ENCODE assay signal across 22 cellular contexts in the genomic region with DNA sequence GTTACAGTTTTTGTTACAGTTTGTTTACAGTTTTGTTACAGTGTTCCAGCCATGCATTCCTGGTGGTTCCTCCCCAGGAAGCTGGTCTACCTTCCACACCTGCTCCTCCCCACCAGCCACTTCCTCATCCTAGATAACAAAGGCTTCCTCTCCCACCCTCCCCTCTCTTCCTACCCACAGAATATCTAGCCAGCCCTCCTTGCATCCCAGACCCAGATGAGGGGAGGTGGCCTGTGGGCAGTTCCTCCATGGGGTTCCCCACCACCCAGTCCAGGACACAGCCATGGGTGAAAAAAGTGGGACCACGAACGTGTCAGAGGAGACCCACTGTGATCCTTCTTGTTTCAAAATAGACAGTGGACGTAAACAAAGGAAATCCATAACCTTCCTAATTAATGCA.
DNase-seq lines count a peak whose midpoint lies in the region; FAIRE-seq and TF ChIP-seq lines count a peak whose summit lies in the region.
"Had no signal": no experiment of that assay in that cellular context is flagged by ENCODE, and none has a peak within 500 bp of the region (broad histone marks: within the 10 kb centered on the region; RNA-seq: fewer than 3 reads in every experiment).

No MANE protein-coding gene starts in this region.

- no peak overlapping the region for H3K4me3 ChIP-seq in kidney (ENCODE audit: low read length in 2 of 2)
- no peak overlapping the region for H3K4me3 ChIP-seq in testis
- H3K4me3 ChIP-seq in transverse colon = no peak overlapping the region
- H3K4me3 ChIP-seq: PC-9, SJSA1 had no signal

- no peak for TF ChIP-seq EP300 in transverse colon (IDR thresholded peaks at IDR 0.05; ENCODE audit: low read depth)

- H3K27me3 ChIP-seq in testis (no peaks in the 10 kb centered on the region), transverse colon (no peaks in the 10 kb centered on the region)
- H3K27me3 ChIP-seq: SJSA1 had no signal

- H3K36me3 ChIP-seq in kidney (ENCODE audit: control insufficient read depth in 1 of 2, insufficient read depth in 2 of 2, low read length in 2 of 2) (peaks cover 4 to 7% of the 10 kb centered on the region in 2 donors), testis (ENCODE audit: low read depth, missing control alignments) (no peaks in the 10 kb centered on the region), transverse colon (no peaks in the 10 kb centered on the region)
- H3K36me3 ChIP-seq: SJSA1 had no signal

- no peak for TF ChIP-seq POLR2A in testis (IDR thresholded peaks at IDR 0.05)
- TF ChIP-seq POLR2A in transverse colon (IDR thresholded peaks at IDR 0.05) = no peak

- H3K27ac ChIP-seq in kidney (ENCODE audit: low read depth in 2 of 2, low read length in 2 of 2) (no peak overlapping the region), testis (no peak overlapping the region), transverse colon (no peak overlapping the region)
- H3K27ac ChIP-seq: PC-9, SJSA1 had no signal

- in situ Hi-C loops in transverse colon (cut with MboI; ENCODE audit: low pct_ligation_motif_present in 1 of 4, low pct_unique_long_range_greater_than_20kb in 1 of 4, low sequenced_read_pairs in 3 of 4) = loop anchor here (5.0 to 25.0 kb wide), 2 partner anchors 205 to 390 kb away; partner anchors contain the start of gene CEMIP (in 2 of the 4)

- TF ChIP-seq CTCF in kidney (IDR thresholded peaks at IDR 0.05; ENCODE audit: borderline replicate concordance, extremely low read depth, insufficient read depth) (no peak), testis (IDR thresholded peaks at IDR 0.05) (no peak), transverse colon (IDR thresholded peaks at IDR 0.05) (no peak)

- intact Hi-C loops in kidney (cut with DNase I) (no loop called here), testis (cut with DNase I; ENCODE audit: low total_unique reads) (loop anchor here (5.0 kb wide), 1 partner anchor 205 kb away; the partner anchor contains the start of gene CEMIP), transverse colon (cut with DNase I; ENCODE audit: low total_unique reads) (no loop called here)

- WGBS in testis, 2 donors = 71 to 75% methylated on average over 3 of the region's 3 CpGs
- 76 to 90% methylated on average over 3 of the region's 3 CpGs for WGBS in transverse colon (ENCODE audit: low coverage in 1 of 2), 2 donors

- FAIRE-seq in kidney (lab: Jason Lieb, UNC) = no peak
- FAIRE-seq: GM12892, H54 had no signal

- no peak overlapping the region for H3K9ac ChIP-seq in kidney (ENCODE audit: low read length in 2 of 2)

- DNase-seq in CMK (ENCODE audit: low read depth) = peak; percentile 54
- DNase-seq in NCI-H69 (lab: John Stamatoyannopoulos, UW) = peak; percentile 0
- DNase-seq in kidney = peak; percentile 15
- peak; percentile 60 for DNase-seq in testis
- no peak for DNase-seq in NCI-H510A (lab: John Stamatoyannopoulos, UW)
- no peak for DNase-seq in transverse colon
- no peak for DNase-seq in NCI-H1694 (lab: John Stamatoyannopoulos, UW)
- DNase-seq: Calu3; CD8-positive, alpha-beta memory T cell; DMS79 treated with DMSO at 0.1 percent for 48 hours; GF-D8; NCI-H1048; NCI-H1436; NCI-H2029; NCI-H446; NCI-H526; PC-9; Right ventricle myocardium superior; T-cell had no signal

- no peaks in the 10 kb centered on the region for H3K9me3 ChIP-seq in kidney (ENCODE audit: control insufficient read depth in 1 of 2, low read length in 2 of 2)
- no peaks in the 10 kb centered on the region for H3K9me3 ChIP-seq in testis
- H3K9me3 ChIP-seq in transverse colon = no peaks in the 10 kb centered on the region
- H3K9me3 ChIP-seq: SJSA1 had no signal

- H3K4me1 ChIP-seq in kidney (ENCODE audit: control insufficient read depth in 1 of 2, insufficient read depth in 1 of 2, low read depth in 1 of 2, low read length in 2 of 2) (no peaks in the 10 kb centered on the region), testis (peaks cover 10% of the 10 kb centered on the region), transverse colon (peaks cover 0 to 7% (median 0%) of the 10 kb centered on the region in 4 donors)

Comparison
In these comparisons a context has a peak if more than half of its experiments do, and no peak if none do; other contexts are left out.
1. DNase-seq: peak in CMK (single experiment), NCI-H69 (single experiment), kidney (single experiment) and testis (single experiment); none in NCI-H510A (single experiment), transverse colon (single experiment) and NCI-H1694 (single experiment).